In genomic region chr11:115577701-115578100, GRCh38 we compare ENCODE assay signal across 24 cellular contexts.
"Had no signal": no experiment of that assay in that cellular context is flagged by ENCODE, and none has a peak within 500 bp of the region (broad histone marks: within the 10 kb centered on the region; RNA-seq: fewer than 3 reads in every experiment).

No MANE protein-coding gene starts in this region.

- H3K27ac Mint-ChIP-seq: memory B cell; naive thymus-derived CD8-positive, alpha-beta T cell; stimulated activated naive B cell treated with anti-CD40 and anti-IgM and Interleukin-4, amounts not matched to agents 10 μg/mL and 1 μg/mL and 100 μg/mL, for 72 hours had no signal

- H3K4me1 Mint-ChIP-seq: memory B cell; stimulated activated naive B cell treated with anti-CD40 and anti-IgM and Interleukin-4, amounts not matched to agents 10 μg/mL and 1 μg/mL and 100 μg/mL, for 72 hours had no signal

- H3K4me2 ChIP-seq: hepatocyte had no signal

- H3K4me1 ChIP-seq: pancreas, psoas muscle, upper lobe of right lung had no signal

- H3K27me3 Mint-ChIP-seq: stimulated activated naive B cell treated with anti-CD40 and anti-IgM and Interleukin-4, amounts not matched to agents 10 μg/mL and 1 μg/mL and 100 μg/mL, for 72 hours had no signal

- H3K36me3 Mint-ChIP-seq: naive thymus-derived CD8-positive, alpha-beta T cell; stimulated activated naive B cell treated with anti-CD40 and anti-IgM and Interleukin-4, amounts not matched to agents 10 μg/mL and 1 μg/mL and 100 μg/mL, for 72 hours had no signal

- H3K9me3 ChIP-seq: heart right ventricle, left ventricle myocardium inferior, pancreas, psoas muscle, right atrium auricular region, right lobe of liver, stomach, testis, thyroid gland, transverse colon, upper lobe of right lung had no signal

- H3K4me3 ChIP-seq: heart right ventricle, hepatocyte, left ventricle myocardium inferior, lung, pancreas, psoas muscle, right atrium auricular region, right lobe of liver, stomach, testis, thyroid gland, transverse colon, upper lobe of right lung had no signal

- DNase-seq: heart right ventricle; islet precursor cell; left ventricle myocardium inferior; naive thymus-derived CD8-positive, alpha-beta T cell; nucleus accumbens; pancreas; posterior cingulate gyrus; psoas muscle; right lobe of liver; stimulated activated CD4-positive, alpha-beta T cell treated with anti-CD3 and anti-CD28 coated beads, Interleukin-12 subunit alpha, Interleukin-12 subunit beta, amount 100 ng/mL, for 4 hours; stimulated activated CD4-positive, alpha-beta T cell treated with anti-CD3 and anti-CD28 coated beads, Interleukin-15, amount 100 ng/mL, for 24 hours; stimulated activated CD4-positive, alpha-beta T cell treated with anti-CD3 and anti-CD28 coated beads, Interleukin-2, amount 100 ng/mL, for 24 hours; stimulated activated CD4-positive, alpha-beta T cell treated with anti-CD3 and anti-CD28 coated beads, Interleukin-4, amount 100 ng/mL, for 1 hour; stimulated activated naive B cell treated with anti-CD40 and anti-IgM and Interleukin-4, amounts not matched to agents 10 μg/mL and 1 μg/mL and 100 μg/mL, for 72 hours; stimulated activated naive CD8-positive, alpha-beta T cell treated with anti-CD3 and anti-CD28 coated beads, Interleukin-15, Interleukin-2, amounts not matched to agents 100 U/mL and 50 U/mL, for 24 hours; stomach; testis; thyroid gland; transverse colon; upper lobe of right lung had no signal

- ATAC-seq: naive thymus-derived CD8-positive, alpha-beta T cell; pancreas; psoas muscle; right lobe of liver; stimulated activated naive B cell treated with anti-CD40 and anti-IgM and Interleukin-4, amounts not matched to agents 10 μg/mL and 1 μg/mL and 100 μg/mL, for 72 hours; stimulated activated naive CD8-positive, alpha-beta T cell treated with anti-CD3 and anti-CD28 coated beads, Interleukin-15, Interleukin-2, amounts not matched to agents 100 U/mL and 50 U/mL, for 24 hours; upper lobe of right lung had no signal

- H3K36me3 ChIP-seq: heart right ventricle, left ventricle myocardium inferior, pancreas, right atrium auricular region, right lobe of liver, stomach, thyroid gland, transverse colon, upper lobe of right lung had no signal

- H3K27ac ChIP-seq: heart right ventricle, hepatocyte, left ventricle myocardium inferior, pancreas, psoas muscle, right atrium auricular region, right lobe of liver, stomach, testis, thyroid gland, transverse colon, upper lobe of right lung had no signal

- H3K27me3 ChIP-seq: heart right ventricle, hepatocyte, pancreas, right atrium auricular region, right lobe of liver, stomach, testis, thyroid gland, transverse colon, upper lobe of right lung had no signal

- H2AFZ ChIP-seq: hepatocyte had no signal

- H3K4me3 Mint-ChIP-seq: memory B cell; naive thymus-derived CD8-positive, alpha-beta T cell; stimulated activated naive B cell treated with anti-CD40 and anti-IgM and Interleukin-4, amounts not matched to agents 10 μg/mL and 1 μg/mL and 100 μg/mL, for 72 hours had no signal
